8 cellular contexts compared by ENCODE assay signal in the genomic region with DNA sequence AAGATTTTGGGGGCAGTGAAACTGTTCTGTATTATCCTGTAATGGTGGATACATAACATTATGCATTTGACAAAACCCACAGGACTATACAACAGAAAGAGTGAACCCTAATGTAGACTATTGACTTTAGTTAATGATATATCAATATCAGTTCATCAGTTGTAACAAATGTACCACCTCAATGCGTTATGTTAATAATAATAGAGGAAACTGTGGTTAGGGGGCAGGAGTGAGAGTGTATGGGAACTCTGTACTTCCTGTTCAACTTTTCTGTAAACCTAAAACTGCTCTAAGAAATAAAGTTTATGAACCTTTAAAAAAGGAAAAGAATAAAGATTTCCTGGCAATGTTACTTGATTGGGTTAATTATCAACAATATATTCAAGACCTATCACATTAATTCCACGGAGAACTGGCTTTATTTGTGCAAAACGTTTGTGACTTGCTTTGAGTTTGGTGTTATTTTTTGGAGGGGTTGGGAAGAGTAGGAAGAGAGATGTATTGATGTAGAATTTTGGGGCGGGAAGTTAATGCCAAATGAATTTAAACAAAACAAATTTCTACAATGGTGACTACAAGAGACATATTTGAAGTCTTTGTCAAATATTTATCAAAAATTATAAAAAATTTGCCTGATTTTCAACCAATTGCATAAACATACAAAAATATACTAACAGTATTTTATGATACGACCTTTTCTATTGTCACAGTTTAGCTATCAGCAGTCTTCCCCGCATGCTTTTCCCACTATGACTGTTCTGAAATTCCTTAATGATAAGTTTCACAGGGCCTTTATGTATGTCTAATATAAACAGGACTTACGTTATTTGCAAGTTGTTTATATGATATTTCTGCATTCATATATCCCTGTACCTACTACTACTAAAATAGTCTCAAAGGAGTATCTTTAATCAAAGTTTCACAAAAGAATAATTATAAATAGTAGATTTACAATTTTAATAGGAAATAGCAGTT. TPM values are rescaled to one million over a fixed set of nuclear protein-coding genes. Genes with fewer than 3 reads are reported as not detected.
DNase-seq lines count a peak whose midpoint lies in the region; ATAC-seq, FAIRE-seq and TF ChIP-seq lines count a peak whose summit lies in the region.

No MANE protein-coding gene starts in this region.

- peak overlapping the region; percentile 63 for H3K4me3 Mint-ChIP-seq in neural progenitor cell

- no TSS peak for BruUV-seq in GM12878 (replicated peaks; lab: Mats Ljungman, UMichigan)

- RAD21 ChIA-PET in GM12878 (lab: Charles Lee; ENCODE audit: unreplicated experiment) = interaction anchor here (0.6 to 5.0 kb wide), 11 partner anchors 12 to 152 kb away, joined by 3 to 107 read pairs (median 5); no protein-coding TSS in a partner anchor

- H3K79me2 ChIP-seq in DOHH2 (ENCODE audit: control insufficient read depth, low read length) = peaks cover 38% of the 10 kb centered on the region
- H3K79me2 ChIP-seq in KMS-11 (ENCODE audit: insufficient read depth, low read depth) = peaks cover 21% of the 10 kb centered on the region
- peaks cover 34% of the 10 kb centered on the region for H3K79me2 ChIP-seq in GM12878 (ENCODE audit: control insufficient read depth, insufficient read depth, low read length)
- peaks cover 36% of the 10 kb centered on the region for H3K79me2 ChIP-seq in neural progenitor cell (ENCODE audit: low read depth)

- CTCF ChIA-PET in GM12878 (lab: Yijun Ruan, JAX) = interaction anchor here (0.5 to 7.5 kb wide), 11 partner anchors 10 to 1080 kb away, joined by 3 to 146 read pairs (median 5); no protein-coding TSS in a partner anchor

- no peak for FAIRE-seq in GM12878 (lab: Jason Lieb, UNC)

- no peaks in the 10 kb centered on the region for H3K9me3 Mint-ChIP-seq in neural progenitor cell

- H3K9ac ChIP-seq in KMS-11 (no peak overlapping the region), GM12878 (ENCODE audit: control insufficient read depth, insufficient read depth, low read length) (no peak overlapping the region), neural progenitor cell (no peak overlapping the region)

- H3K9me2 ChIP-seq in DOHH2 (replicated peaks; ENCODE audit: control insufficient read depth, low read length) = no peaks in the 10 kb centered on the region

- no peak overlapping the region for H3K27ac Mint-ChIP-seq in neural progenitor cell

- H3K4me1 Mint-ChIP-seq in neural progenitor cell = peaks cover 23% of the 10 kb centered on the region

- TF ChIP-seq CTCF in DOHH2 (IDR thresholded peaks at IDR 0.05; ENCODE audit: low read depth, low read length, poor library complexity, severe bottlenecking) (no peak), KMS-11 (conservative IDR thresholded peaks at IDR 0.05; ENCODE audit: low read depth, low read length) (no peak), GM12878 (IDR thresholded peaks at IDR 0.05 in 2 of 3, conservative IDR thresholded peaks at IDR 0.05 in 1 of 3; ENCODE audit: control insufficient read depth in 2 of 3, extremely low read depth in 1 of 3, insufficient read depth in 1 of 3, low read depth in 3 of 3, low read length in 3 of 3) (no peak), neural progenitor cell (IDR thresholded peaks at IDR 0.05) (no peak)

- ATAC-seq in GM12878 = no peak
- no peak for ATAC-seq in GM21717 (IDR thresholded peaks at IDR 0.05; ENCODE audit: unreplicated experiment)
- no peak for ATAC-seq in GM21381 (IDR thresholded peaks at IDR 0.05; ENCODE audit: unreplicated experiment)
- ATAC-seq in GM18517 (IDR thresholded peaks at IDR 0.05; ENCODE audit: unreplicated experiment) = no peak

- SMC1A ChIA-PET in GM12878 (lab: Charles Lee; ENCODE audit: uncharacterized antibody, unreplicated experiment) = interaction anchor here (1.1 to 7.5 kb wide), 11 partner anchors 19 to 126 kb away, joined by 3 to 98 read pairs (median 4); no protein-coding TSS in a partner anchor

- no peak for TF ChIP-seq RAD21 in GM12878 (IDR thresholded peaks at IDR 0.05; ENCODE audit: insufficient read depth, low read depth, low read length)

- H2AFZ ChIP-seq in KMS-11 (ENCODE audit: low read depth) = no peak overlapping the region
- no peak overlapping the region for H2AFZ ChIP-seq in GM12878 (ENCODE audit: control insufficient read depth, low read depth, low read length)
- H2AFZ ChIP-seq in neural progenitor cell (replicated peaks) = no peak overlapping the region

- H3K4me2 ChIP-seq in DOHH2 (ENCODE audit: low read length) (peak overlapping the region; percentile 84), KMS-11 (peak overlapping the region; percentile 92), GM12878 (ENCODE audit: control insufficient read depth, insufficient read depth) (peak overlapping the region; percentile 98), neural progenitor cell (peak overlapping the region; percentile 74)

- DNase-seq in GM12878 (ENCODE audit: low read depth, low spot score) (no peak), neural progenitor cell (ENCODE audit: low spot score) (no peak), superior temporal gyrus (ENCODE audit: extremely low spot score) (no peak)

- peaks cover 7% of the 10 kb centered on the region; the same call in 1 of the 2 replicates for H4K20me1 ChIP-seq in DOHH2 (ENCODE audit: control insufficient read depth, insufficient read depth, low read depth, low read length)
- peaks cover 5% of the 10 kb centered on the region; the same call in 1 of the 2 replicates for H4K20me1 ChIP-seq in KMS-11 (ENCODE audit: insufficient read depth)
- no peaks in the 10 kb centered on the region for H4K20me1 ChIP-seq in GM12878 (ENCODE audit: control insufficient read depth, insufficient read depth)
- peaks cover 15% of the 10 kb centered on the region for H4K20me1 ChIP-seq in neural progenitor cell (ENCODE audit: low read depth)

- H3F3A ChIP-seq in DOHH2 (ENCODE audit: control insufficient read depth, insufficient read depth) (peaks cover 12% of the 10 kb centered on the region; the same call in 1 of the 2 replicates), neural progenitor cell (ENCODE audit: low read depth) (peaks cover 15% of the 10 kb centered on the region)

- H3K36me3 Mint-ChIP-seq in neural progenitor cell = peaks cover 7% of the 10 kb centered on the region

- H3K4me3 ChIP-seq in DOHH2 (ENCODE audit: low read length) = peak overlapping the region; percentile 70
- H3K4me3 ChIP-seq in KMS-11 (IDR thresholded peaks at IDR 0.05; ENCODE audit: insufficient read depth, low read depth, low read length) = no peak overlapping the region
- peak overlapping the region; percentile 3 for H3K4me3 ChIP-seq in GM12878
- H3K4me3 ChIP-seq in neural progenitor cell = peak overlapping the region; percentile 85

- WGBS in GM12878 (ENCODE audit: insufficient coverage, insufficient replicate concordance, low lambda C conversion rate, missing lambda C conversion rate) = 6% methylated on average over 7 of the region's 7 CpGs

- intact Hi-C loops in GM12878 (cut with micrococcal nuclease; ENCODE audit: unreplicated experiment) = loop anchor here (5.0 kb wide), 2 partner anchors 115 to 180 kb away; a partner anchor contains a TSS

- H3K27me3 ChIP-seq in DOHH2 (ENCODE audit: control insufficient read depth, low read length) (no peaks in the 10 kb centered on the region), KMS-11 (ENCODE audit: insufficient read depth, low read depth) (no peaks in the 10 kb centered on the region), GM12878 (replicated peaks in 1 of 2; ENCODE audit: control insufficient read depth in 2 of 2, insufficient read depth in 2 of 2, low read length in 1 of 2) (no peaks in the 10 kb centered on the region), neural progenitor cell (no peaks in the 10 kb centered on the region)

- in situ Hi-C loops in GM12878 (cut with MboI) = no loop called here

- peaks cover 45% of the 10 kb centered on the region for H3K4me1 ChIP-seq in DOHH2 (ENCODE audit: control insufficient read depth, low read length)
- peaks cover 72% of the 10 kb centered on the region for H3K4me1 ChIP-seq in KMS-11 (ENCODE audit: low read depth, poor library complexity, severe bottlenecking)
- H3K4me1 ChIP-seq in GM12878 (ENCODE audit: control insufficient read depth, insufficient read depth, low read length) = peaks cover 10% of the 10 kb centered on the region; the same call in 1 of the 2 replicates
- peaks cover 20% of the 10 kb centered on the region for H3K4me1 ChIP-seq in neural progenitor cell

- H3K27me3 Mint-ChIP-seq in neural progenitor cell (ENCODE audit: insufficient read depth, low read depth) = no peaks in the 10 kb centered on the region

- no peak for TF ChIP-seq EP300 in GM12878 (IDR thresholded peaks at IDR 0.05; ENCODE audit: borderline replicate concordance in 1 of 2, control insufficient read depth in 1 of 2, low read depth in 2 of 2, low read length in 2 of 2)

- H3K27ac ChIP-seq in DOHH2 (ENCODE audit: low read depth, low read length) = peak overlapping the region; percentile 76
- peak overlapping the region; percentile 22; the same call in 1 of the 2 replicates for H3K27ac ChIP-seq in KMS-11
- H3K27ac ChIP-seq in GM12878 (ENCODE audit: control insufficient read depth, insufficient read depth) = peak overlapping the region; percentile 19; the same call in 1 of the 2 replicates
- no peak overlapping the region for H3K27ac ChIP-seq in neural progenitor cell

- TF ChIP-seq POLR2A in GM12878 (IDR thresholded peaks at IDR 0.05; ENCODE audit: low read depth, low read length) = no peak

- H3K9me3 ChIP-seq in DOHH2 (ENCODE audit: control insufficient read depth, insufficient read depth, low read length) = no peaks in the 10 kb centered on the region
- H3K9me3 ChIP-seq in GM12878 (replicated peaks; ENCODE audit: control insufficient read depth, insufficient read depth, low read length) = no peaks in the 10 kb centered on the region
- no peaks in the 10 kb centered on the region for H3K9me3 ChIP-seq in neural progenitor cell (ENCODE audit: low read depth)

- H3K36me3 ChIP-seq in DOHH2 (ENCODE audit: control insufficient read depth, low read length) (peaks cover 7% of the 10 kb centered on the region; the same call in 1 of the 2 replicates), KMS-11 (ENCODE audit: insufficient read depth) (no peaks in the 10 kb centered on the region), GM12878 (ENCODE audit: control insufficient read depth in 2 of 2, insufficient read depth in 2 of 2, low read length in 1 of 2) (no peaks in the 10 kb centered on the region), neural progenitor cell (no peaks in the 10 kb centered on the region)

- POLR2A ChIA-PET in GM12878 (lab: Charles Lee) = interaction anchor here (0.5 to 4.2 kb wide), 2 partner anchors 16 to 217 kb away, joined by 3 to 37 read pairs; no protein-coding TSS in a partner anchor

RNA-seq across cellular contexts. Expression of a gene that starts 2.1 kb away (rescaled TPM):
- 114 and 117 TPM in 2 replicates for total RNA-seq in GM12878 (2013; cell fraction: nucleolus; rRNA removed)
- total RNA-seq in GM12878 (2014; rRNA removed) (55.5 and 56.0 TPM in 2 replicates), GM12878 (2014; rRNA removed; fragmentation: Illumina TruSeq; extraction: Trizol) (65.5 and 69.7 TPM in 2 replicates), GM12878 (2021) (133 TPM in 2 replicates), neural progenitor cell (ENCODE audit: low replicate concordance) (112 and 157 TPM in 2 replicates)
- polyA plus RNA-seq in GM12878 (2011; ENCODE audit: low read depth) = 56.1 TPM
- polyA plus RNA-seq in GM12878 (2011; rRNA removed) (94.3 and 135 TPM in 2 replicates), GM12878 (2014; fragmentation: Illumina TruSeq; extraction: Trizol) (130 and 166 TPM in 2 replicates), GM12878 (2014; fragmentation: Nextera tagmentation; extraction: Ambion mirVana) (100 to 1,000 TPM in 1 of 2 experiments, 10 to 100 TPM in 1; 68.0 to 112 TPM), GM12878 (2014; rRNA removed) (71.2 and 72.6 TPM in 2 replicates), GM12878 (2016; fragmentation: Nextera tagmentation; extraction: Ambion mirVana) (10 to 100 TPM; 78.4 to 88.1 TPM)
- 31.6 and 46.1 TPM in 2 replicates for polyA plus RNA-seq in GM12878 (2011; cell fraction: cytosol; rRNA removed)
- polyA plus RNA-seq in GM12878 (2011; cell fraction: nucleus; rRNA removed) = 43.0 and 55.6 TPM in 2 replicates
- 94.6 and 95.7 TPM in 2 replicates for polyA plus RNA-seq in GM12878 (2012)
- polyA minus RNA-seq in GM12878 (2011; rRNA and poly(A)+ RNA removed) = 50.2 and 64.6 TPM in 2 replicates
- 23.1 and 32.0 TPM in 2 replicates for polyA minus RNA-seq in GM12878 (2011; cell fraction: cytosol; rRNA and poly(A)+ RNA removed)
- polyA minus RNA-seq in GM12878 (2011; cell fraction: nucleus; rRNA and poly(A)+ RNA removed) = 25.6 and 43.1 TPM in 2 replicates
